2 cellular contexts compared by ENCODE assay signal in the genomic region with DNA sequence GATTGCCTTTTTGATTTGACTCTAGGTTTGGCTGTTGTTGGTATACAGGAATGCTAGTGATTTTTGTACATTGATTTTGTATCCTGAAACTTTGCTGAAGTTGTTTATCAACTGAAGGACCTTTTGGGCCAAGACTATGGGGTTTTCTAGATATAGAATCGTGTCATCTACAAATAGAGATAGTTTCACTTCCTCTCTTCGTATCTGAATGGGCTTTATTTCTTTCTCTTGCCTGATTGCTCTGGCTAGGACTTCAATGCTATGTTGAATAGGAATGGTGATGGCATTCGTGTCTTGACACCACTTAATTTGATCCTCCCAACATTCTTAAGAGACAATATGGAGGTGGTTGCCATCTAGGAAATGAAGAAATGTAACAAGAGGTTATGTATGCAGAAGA.
A peak's percentile ranks its signal among the peaks of the same experiment; 100 is the strongest.
TF ChIP-seq lines count a peak whose summit lies in the region.

No MANE protein-coding gene starts in this region.

TF ChIP-seq in GM12878, 131 proteins besides CTCF, POLR2A, EP300 and RAD21:
- TF ChIP-seq CBFB (IDR thresholded peaks at IDR 0.05; ENCODE audit: low read depth) (no peak), TCF12 (IDR thresholded peaks at IDR 0.05; ENCODE audit: low read depth, low read length) (no peak), DPF2 (IDR thresholded peaks at IDR 0.05) (0 out of 2 replicates have a peak, but pooled peaks have one; percentile 14), FOS (IDR thresholded peaks at IDR 0.05; ENCODE audit: borderline replicate concordance, extremely low read depth, insufficient read length) (no peak), IKZF2 (IDR thresholded peaks at IDR 0.05) (0 out of 4 replicates have a peak, but pooled peaks of 1 of the 2 experiments have one; percentile 14), SPI1 (IDR thresholded peaks at IDR 0.05; ENCODE audit: borderline replicate concordance, insufficient read depth, low read depth, low read length) (peak; percentile 74), EED (IDR thresholded peaks at IDR 0.05; ENCODE audit: low read depth) (no peak), IRF5 (IDR thresholded peaks at IDR 0.05; ENCODE audit: borderline replicate concordance) (no peak), SIN3A (IDR thresholded peaks at IDR 0.05; ENCODE audit: low read depth, low read length) (no peak), ZNF24 (IDR thresholded peaks at IDR 0.05) (no peak)

TF ChIP-seq in HepG2, 621 proteins besides CTCF, POLR2A, EP300 and RAD21 (continued from another document):
- TF ChIP-seq ZNF354B (CRISPR knock-in tag; IDR thresholded peaks at IDR 0.05) (no peak), FOXK2 (IDR thresholded peaks at IDR 0.05) (no peak), ZNF773 (CRISPR knock-in tag; IDR thresholded peaks at IDR 0.05; ENCODE audit: borderline replicate concordance) (no peak), PHF21A (CRISPR knock-in tag; IDR thresholded peaks at IDR 0.05) (no peak), HDAC6 (IDR thresholded peaks at IDR 0.05; ENCODE audit: low read depth, low read length) (no peak)
- TF ChIP-seq, protein P1, sequence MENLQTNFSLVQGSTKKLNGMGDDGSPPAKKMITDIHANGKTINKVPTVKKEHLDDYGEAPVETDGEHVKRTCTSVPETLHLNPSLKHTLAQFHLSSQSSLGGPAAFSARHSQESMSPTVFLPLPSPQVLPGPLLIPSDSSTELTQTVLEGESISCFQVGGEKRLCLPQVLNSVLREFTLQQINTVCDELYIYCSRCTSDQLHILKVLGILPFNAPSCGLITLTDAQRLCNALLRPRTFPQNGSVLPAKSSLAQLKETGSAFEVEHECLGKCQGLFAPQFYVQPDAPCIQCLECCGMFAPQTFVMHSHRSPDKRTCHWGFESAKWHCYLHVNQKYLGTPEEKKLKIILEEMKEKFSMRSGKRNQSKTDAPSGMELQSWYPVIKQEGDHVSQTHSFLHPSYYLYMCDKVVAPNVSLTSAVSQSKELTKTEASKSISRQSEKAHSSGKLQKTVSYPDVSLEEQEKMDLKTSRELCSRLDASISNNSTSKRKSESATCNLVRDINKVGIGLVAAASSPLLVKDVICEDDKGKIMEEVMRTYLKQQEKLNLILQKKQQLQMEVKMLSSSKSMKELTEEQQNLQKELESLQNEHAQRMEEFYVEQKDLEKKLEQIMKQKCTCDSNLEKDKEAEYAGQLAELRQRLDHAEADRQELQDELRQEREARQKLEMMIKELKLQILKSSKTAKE (CRISPR knock-in tag; IDR thresholded peaks at IDR 0.05; ENCODE audit: borderline replicate concordance), result no peak
- TF ChIP-seq, protein P2, sequence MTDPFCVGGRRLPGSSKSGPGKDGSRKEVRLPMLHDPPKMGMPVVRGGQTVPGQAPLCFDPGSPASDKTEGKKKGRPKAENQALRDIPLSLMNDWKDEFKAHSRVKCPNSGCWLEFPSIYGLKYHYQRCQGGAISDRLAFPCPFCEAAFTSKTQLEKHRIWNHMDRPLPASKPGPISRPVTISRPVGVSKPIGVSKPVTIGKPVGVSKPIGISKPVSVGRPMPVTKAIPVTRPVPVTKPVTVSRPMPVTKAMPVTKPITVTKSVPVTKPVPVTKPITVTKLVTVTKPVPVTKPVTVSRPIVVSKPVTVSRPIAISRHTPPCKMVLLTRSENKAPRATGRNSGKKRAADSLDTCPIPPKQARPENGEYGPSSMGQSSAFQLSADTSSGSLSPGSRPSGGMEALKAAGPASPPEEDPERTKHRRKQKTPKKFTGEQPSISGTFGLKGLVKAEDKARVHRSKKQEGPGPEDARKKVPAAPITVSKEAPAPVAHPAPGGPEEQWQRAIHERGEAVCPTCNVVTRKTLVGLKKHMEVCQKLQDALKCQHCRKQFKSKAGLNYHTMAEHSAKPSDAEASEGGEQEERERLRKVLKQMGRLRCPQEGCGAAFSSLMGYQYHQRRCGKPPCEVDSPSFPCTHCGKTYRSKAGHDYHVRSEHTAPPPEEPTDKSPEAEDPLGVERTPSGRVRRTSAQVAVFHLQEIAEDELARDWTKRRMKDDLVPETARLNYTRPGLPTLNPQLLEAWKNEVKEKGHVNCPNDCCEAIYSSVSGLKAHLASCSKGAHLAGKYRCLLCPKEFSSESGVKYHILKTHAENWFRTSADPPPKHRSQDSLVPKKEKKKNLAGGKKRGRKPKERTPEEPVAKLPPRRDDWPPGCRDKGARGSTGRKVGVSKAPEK (CRISPR knock-in tag; IDR thresholded peaks at IDR 0.05; ENCODE audit: borderline replicate concordance), result no peak
- TF ChIP-seq, protein P3, sequence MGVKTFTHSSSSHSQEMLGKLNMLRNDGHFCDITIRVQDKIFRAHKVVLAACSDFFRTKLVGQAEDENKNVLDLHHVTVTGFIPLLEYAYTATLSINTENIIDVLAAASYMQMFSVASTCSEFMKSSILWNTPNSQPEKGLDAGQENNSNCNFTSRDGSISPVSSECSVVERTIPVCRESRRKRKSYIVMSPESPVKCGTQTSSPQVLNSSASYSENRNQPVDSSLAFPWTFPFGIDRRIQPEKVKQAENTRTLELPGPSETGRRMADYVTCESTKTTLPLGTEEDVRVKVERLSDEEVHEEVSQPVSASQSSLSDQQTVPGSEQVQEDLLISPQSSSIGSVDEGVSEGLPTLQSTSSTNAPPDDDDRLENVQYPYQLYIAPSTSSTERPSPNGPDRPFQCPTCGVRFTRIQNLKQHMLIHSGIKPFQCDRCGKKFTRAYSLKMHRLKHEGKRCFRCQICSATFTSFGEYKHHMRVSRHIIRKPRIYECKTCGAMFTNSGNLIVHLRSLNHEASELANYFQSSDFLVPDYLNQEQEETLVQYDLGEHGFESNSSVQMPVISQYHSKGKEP (CRISPR knock-in tag; IDR thresholded peaks at IDR 0.05), result no peak
